ENCODE assay signal across 28 cellular contexts in the genomic region with DNA sequence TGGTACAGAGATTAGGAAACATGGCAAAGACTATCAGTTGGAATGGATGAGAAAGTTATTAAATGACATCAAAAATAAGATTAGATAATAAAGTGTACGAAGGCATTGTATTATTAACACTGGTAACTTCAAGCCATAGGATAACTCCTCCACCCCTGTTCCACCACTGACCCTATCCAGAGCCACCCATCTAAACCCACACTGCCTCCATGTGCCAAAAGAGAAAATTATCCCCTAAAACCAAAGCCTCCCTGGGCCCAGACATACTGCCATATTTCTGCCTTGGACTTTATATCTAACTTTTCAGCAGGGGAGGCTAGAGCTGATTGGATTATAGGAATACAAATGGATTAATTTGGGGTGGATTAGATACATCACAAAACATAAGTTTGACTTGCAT.
"Had no signal": no experiment of that assay in that cellular context is flagged by ENCODE, and none has a peak within 500 bp of the region (broad histone marks: within the 10 kb centered on the region; RNA-seq: fewer than 3 reads in every experiment).

No MANE protein-coding gene starts in this region.

- H3K27me3 ChIP-seq: ascending aorta had no signal

- H3K4me1 Mint-ChIP-seq: central memory CD8-positive, alpha-beta T cell; T-helper 17 cell had no signal

- DNase-seq: activated CD4-positive, alpha-beta T cell treated with anti-CD3 and anti-CD28 coated beads for 48 hours; activated CD4-positive, alpha-beta T cell treated with anti-CD3 and anti-CD28 coated beads, Interleukin-2, amount 50 U/mL, for 4 hours; activated CD4-positive, CD25-positive, alpha-beta regulatory T cell treated with anti-CD3 and anti-CD28 coated beads, Interleukin-2, amount 50 U/mL, for 72 hours; activated CD8-positive, alpha-beta memory T cell treated with anti-CD3 and anti-CD28 coated beads, Interleukin-2, amount 10 ng/mL, durations not matched to agents 7 days and 5 days; activated effector memory CD4-positive, alpha-beta T cell treated with Interleukin-2 at 50 U/mL for 16 hours; activated naive CD4-positive, alpha-beta T cell; activated T-cell treated with anti-CD3 and anti-CD28 coated beads, Interleukin-2, amount 50 U/mL, for 24 hours; cortex of kidney; KG1; NCI-H1092; NCI-H1930; NCI-H2171 treated with DMSO at 0.1 percent for 48 hours; NCI-H345; NCI-H510A; NCI-H526 treated with DMSO at 0.1 percent for 48 hours; NCI-H82; PC-3; SIG-M5; T-helper 17 cell; T1000 had no signal

- H3K36me3 Mint-ChIP-seq: activated CD8-positive, alpha-beta memory T cell treated with anti-CD3 and anti-CD28 coated beads, Interleukin-2, amount 10 ng/mL, durations not matched to agents 7 days and 5 days; activated naive CD4-positive, alpha-beta T cell treated with anti-CD3 and anti-CD28 coated beads, Interleukin-2, amount 50 U/mL, for 24 hours had no signal

- H3K27ac ChIP-seq: ascending aorta, SK-N-MC had no signal

- ATAC-seq: activated CD8-positive, alpha-beta memory T cell treated with anti-CD3 and anti-CD28 coated beads, Interleukin-2, amount 10 ng/mL, durations not matched to agents 7 days and 5 days; PC-3; T-helper 17 cell had no signal

- H3K4me1 ChIP-seq: ascending aorta had no signal

- H3K36me3 ChIP-seq: ascending aorta had no signal

- H3K27ac Mint-ChIP-seq: activated CD8-positive, alpha-beta memory T cell treated with anti-CD3 and anti-CD28 coated beads, Interleukin-2, amount 10 ng/mL, durations not matched to agents 7 days and 5 days; activated naive CD4-positive, alpha-beta T cell treated with anti-CD3 and anti-CD28 coated beads, Interleukin-2, amount 50 U/mL, for 24 hours; activated T-cell treated with anti-CD3 and anti-CD28 coated beads, Interleukin-2, amount 50 U/mL, for 24 hours; activated T-helper 1 cell treated with anti-CD3 and anti-CD28 coated beads, Interleukin-12 subunit alpha, Interleukin-12 subunit beta, Interleukin-2, Interleukin-4 antibody, amounts not matched to agents 30 ng/mL and 10 ng/mL and 1 ng/mL, durations not matched to agents 14 hours and 24 hours and 36 hours; brain; T-helper 17 cell had no signal

- H3K27me3 Mint-ChIP-seq: brain; central memory CD8-positive, alpha-beta T cell; T-helper 17 cell had no signal

- H3K4me3 ChIP-seq: ascending aorta, SK-N-MC had no signal

- H3K9me3 Mint-ChIP-seq: activated naive CD4-positive, alpha-beta T cell treated with anti-CD3 and anti-CD28 coated beads, Interleukin-2, amount 50 U/mL, for 24 hours; activated T-cell treated with anti-CD3 and anti-CD28 coated beads, Interleukin-2, amount 50 U/mL, for 24 hours; activated T-helper 1 cell treated with anti-CD3 and anti-CD28 coated beads, Interleukin-12 subunit alpha, Interleukin-12 subunit beta, Interleukin-2, Interleukin-4 antibody, amounts not matched to agents 30 ng/mL and 10 ng/mL and 1 ng/mL, durations not matched to agents 14 hours and 24 hours and 36 hours had no signal

- H3K4me3 Mint-ChIP-seq: activated CD8-positive, alpha-beta memory T cell treated with anti-CD3 and anti-CD28 coated beads, Interleukin-2, amount 10 ng/mL, durations not matched to agents 7 days and 5 days; activated naive CD4-positive, alpha-beta T cell treated with anti-CD3 and anti-CD28 coated beads, Interleukin-2, amount 50 U/mL, for 24 hours; activated T-cell treated with anti-CD3 and anti-CD28 coated beads, Interleukin-2, amount 50 U/mL, for 24 hours; activated T-helper 1 cell treated with anti-CD3 and anti-CD28 coated beads, Interleukin-12 subunit alpha, Interleukin-12 subunit beta, Interleukin-2, Interleukin-4 antibody, amounts not matched to agents 30 ng/mL and 10 ng/mL and 1 ng/mL, durations not matched to agents 14 hours and 24 hours and 36 hours; brain; central memory CD8-positive, alpha-beta T cell; T-helper 17 cell had no signal

- FAIRE-seq: RCC 7860, TTC549 had no signal

- H3K9me3 ChIP-seq: ascending aorta had no signal
